9 cellular contexts compared by ENCODE assay signal in the genomic region with DNA sequence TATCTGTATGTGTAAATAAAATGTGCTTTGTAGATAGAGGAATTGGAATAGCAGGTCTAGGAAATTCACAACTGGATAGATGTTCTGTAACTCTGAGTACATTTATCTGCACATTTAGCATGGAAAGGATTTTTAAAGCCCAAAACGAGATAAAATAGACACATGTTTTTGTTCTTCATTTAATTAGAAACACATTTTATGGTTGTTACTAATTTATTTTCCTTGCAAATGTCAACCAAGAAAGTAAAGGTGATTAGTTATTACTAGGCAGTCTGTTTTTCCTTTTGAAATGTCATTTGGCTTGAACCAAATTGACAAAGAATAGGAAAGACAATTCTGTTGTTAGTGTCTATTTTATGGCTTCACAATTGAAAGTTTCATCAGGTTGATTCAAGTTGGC. TPM values are rescaled to one million over a fixed set of nuclear protein-coding genes. Genes with fewer than 3 reads are reported as not detected.
"Had no signal": no experiment of that assay in that cellular context is flagged by ENCODE, and none has a peak within 500 bp of the region (broad histone marks: within the 10 kb centered on the region; RNA-seq: fewer than 3 reads in every experiment).

No MANE protein-coding gene starts in this region.

- H2AFZ ChIP-seq: GM23338 had no signal

- H3K9ac ChIP-seq: KMS-11 had no signal

- H3K27ac ChIP-seq: HL-60, KMS-11 had no signal

- FAIRE-seq: H1, H54, HepG2 had no signal

- H3K4me2 ChIP-seq: GM23338, KMS-11 had no signal

- DNase-seq: HCEC 1CT, KBM-7 had no signal

- H3K4me3 ChIP-seq: GM23338 had no signal

RNA-seq across cellular contexts. Expression of a gene that starts 0.8 kb away (rescaled TPM):
- polyA plus RNA-seq: GM23338, H1, HepG2, IgD-negative memory B cell had no signal
